In the genomic region with DNA sequence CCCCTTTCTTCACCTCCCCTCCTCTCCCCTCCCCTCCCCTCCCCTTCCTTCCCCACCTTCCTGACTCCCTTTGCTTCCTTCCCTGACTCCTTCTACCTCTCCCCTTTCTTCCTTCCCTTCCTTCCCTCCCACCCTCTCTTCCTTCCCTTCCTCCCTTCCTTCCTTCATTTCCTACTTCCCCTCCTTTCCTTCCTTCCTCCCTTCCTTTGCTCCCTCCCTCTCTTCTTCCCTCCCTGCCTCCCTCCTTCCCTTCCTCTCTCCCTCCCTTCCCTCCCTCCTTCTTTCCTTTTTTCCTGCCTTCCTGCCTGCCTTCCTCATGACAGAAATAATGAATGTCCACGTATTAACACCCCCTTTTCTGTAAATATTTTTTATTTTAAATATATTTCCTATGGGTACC, we compare ENCODE assay signal across 1 cellular context.
TF ChIP-seq lines count a peak whose summit lies in the region.

No MANE protein-coding gene starts in this region.

TF ChIP-seq in IMR-90, 13 proteins besides CTCF, POLR2A, EP300 and RAD21:
- TF ChIP-seq FOS (IDR thresholded peaks at IDR 0.05; ENCODE audit: low read depth, low read length) (no peak), MXI1 (IDR thresholded peaks at IDR 0.05; ENCODE audit: borderline replicate concordance, low read depth, low read length) (no peak), MAZ (IDR thresholded peaks at IDR 0.05; ENCODE audit: borderline replicate concordance, low read depth, low read length) (no peak), CEBPB (IDR thresholded peaks at IDR 0.05; ENCODE audit: low read depth, low read length) (no peak)
TF ChIP-seq in IMR-90: peak in this region for 0.
